ENCODE assay signal across 7 cellular contexts in genomic region chr15:62118446-62118964, GRCh38. TPM values are rescaled to one million over a fixed set of nuclear protein-coding genes. Genes with fewer than 3 reads are reported as not detected.
DNase-seq lines count a peak whose midpoint lies in the region; ATAC-seq and TF ChIP-seq lines count a peak whose summit lies in the region.

No MANE protein-coding gene starts in this region.

- no peaks in the 10 kb centered on the region for H3K27me3 ChIP-seq in RWPE2 (ENCODE audit: insufficient read depth, poor library complexity, severe bottlenecking)
- no peaks in the 10 kb centered on the region for H3K27me3 ChIP-seq in gastrocnemius medialis

- no peak for ATAC-seq in RWPE2 (ENCODE audit: low read depth)
- peak; percentile 66 for ATAC-seq in esophagus mucosa
- no peak for ATAC-seq in gastrocnemius medialis
- ATAC-seq in left colon, result no peak

- H3K4me3 ChIP-seq in RWPE2 (ENCODE audit: severe bottlenecking), result no peak overlapping the region
- H3K4me3 ChIP-seq in gastrocnemius medialis, result no peak overlapping the region

- TF ChIP-seq CTCF in RWPE2 (IDR thresholded peaks at IDR 0.05; ENCODE audit: poor library complexity, severe bottlenecking), result no peak
- no peak for TF ChIP-seq CTCF in gastrocnemius medialis (IDR thresholded peaks at IDR 0.05 in 4 of 5, conservative IDR thresholded peaks at IDR 0.05 in 1 of 5)

- DNase-seq in GM03348 (ENCODE audit: low spot score) (peak; percentile 24), RWPE2 (ENCODE audit: low spot score) (no peak), gastrocnemius medialis (no peak), left colon (no peak), 8988T (no peak), amygdala (lab: John Stamatoyannopoulos, UW) (no peak)

- no peaks in the 10 kb centered on the region for H3K36me3 ChIP-seq in RWPE2 (ENCODE audit: low read depth)
- no peaks in the 10 kb centered on the region for H3K36me3 ChIP-seq in gastrocnemius medialis

- TF ChIP-seq POLR2A in gastrocnemius medialis (IDR thresholded peaks at IDR 0.05), result no peak

- in situ Hi-C loops in gastrocnemius medialis (cut with MboI; ENCODE audit: low sequenced_read_pairs in 4 of 4), result no loop called here

- intact Hi-C loops in gastrocnemius medialis (cut with DNase I; ENCODE audit: low total_unique reads) (loop anchor here (10.0 kb wide), 1 partner anchor 54 kb away; the partner anchor contains the start of genes C2CD4A and VPS13C), left colon (cut with DNase I, micrococcal nuclease) (no loop called here)

- H3K9me3 ChIP-seq in RWPE2 (ENCODE audit: severe bottlenecking), result no peaks in the 10 kb centered on the region
- H3K9me3 ChIP-seq in gastrocnemius medialis, result no peaks in the 10 kb centered on the region

- H3K27ac ChIP-seq in RWPE2 (ENCODE audit: poor library complexity, severe bottlenecking) (peak overlapping the region; percentile 62), gastrocnemius medialis (peak overlapping the region; percentile 71 to 80 (median 79))

- H3K4me1 ChIP-seq in RWPE2 (ENCODE audit: insufficient read depth, poor library complexity, severe bottlenecking) (peaks cover 16% of the 10 kb centered on the region), gastrocnemius medialis (peaks cover 18 to 22% of the 10 kb centered on the region in 2 donors)

RNA-seq across cellular contexts. Expression of gene C2CD4B, which starts 46.6 kb away (rescaled TPM):
- total RNA-seq in esophagus mucosa (0.24 TPM), gastrocnemius medialis (1 to 10 TPM; 1.5 to 3.2 (median 2.2) TPM), left colon (1 to 10 TPM; 1.7 to 2.8 TPM)

RNA-seq across cellular contexts. Expression of gene C2CD4A, which starts 51.7 kb away (rescaled TPM):
- total RNA-seq in esophagus mucosa, result 0.44 TPM
- total RNA-seq in gastrocnemius medialis, result under 1 TPM in 3 of 4 donors, not detected in 1; 0.23 to 0.66 (median 0.47) TPM
- total RNA-seq in left colon, result 1 to 10 TPM in 1 of 2 donors, under 1 TPM in 1; 0.22 to 1.1 TPM

RNA-seq across cellular contexts. Expression of gene VPS13C, which starts 58.3 kb away (rescaled TPM):
- 13.3 TPM for total RNA-seq in esophagus mucosa
- 10 to 100 TPM; 27.6 to 79.6 (median 30.5) TPM for total RNA-seq in gastrocnemius medialis
- total RNA-seq in left colon, result 10 to 100 TPM; 55.2 to 57.2 TPM
